Comparison of ENCODE assay signal across 10 cellular contexts in genomic region chr12:11513288-11513687, GRCh38.
DNase-seq lines count a peak whose midpoint lies in the region; TF ChIP-seq lines count a peak whose summit lies in the region.
"Had no signal": no experiment of that assay in that cellular context is flagged by ENCODE, and none has a peak within 500 bp of the region (broad histone marks: within the 10 kb centered on the region; RNA-seq: fewer than 3 reads in every experiment).

No MANE protein-coding gene starts in this region.

- H3K36me3 ChIP-seq in GM23248 (ENCODE audit: low read depth) (no peaks in the 10 kb centered on the region), osteoblast (ENCODE audit: insufficient read depth, low read length) (no peaks in the 10 kb centered on the region)

- H3K27me3 ChIP-seq in GM23248 (replicated peaks; ENCODE audit: insufficient read depth) (peaks cover 10% of the 10 kb centered on the region), osteoblast (ENCODE audit: insufficient read depth, low read length) (no peaks in the 10 kb centered on the region)

- H3K27ac ChIP-seq in GM23248 (no peak overlapping the region), osteoblast (ENCODE audit: low read depth, low read length) (no peak overlapping the region)

- no peak overlapping the region for H3K9ac ChIP-seq in GM23248

- H4K20me1 ChIP-seq in GM23248 (ENCODE audit: insufficient read depth) (no peaks in the 10 kb centered on the region), osteoblast (ENCODE audit: insufficient read depth, low read length) (peaks cover 4% of the 10 kb centered on the region)

- H2AFZ ChIP-seq in GM23248 (no peak overlapping the region), osteoblast (ENCODE audit: low read length) (no peak overlapping the region)

- peak; percentile 1 for TF ChIP-seq CTCF in astrocyte of the spinal cord (IDR thresholded peaks at IDR 0.05; ENCODE audit: low read depth, low read length)
- TF ChIP-seq CTCF in osteoblast (IDR thresholded peaks at IDR 0.05; ENCODE audit: extremely low read depth, low read depth, low read length), result peak; percentile 24

- H3K4me3 ChIP-seq in GM23248 (no peak overlapping the region), astrocyte of the spinal cord (ENCODE audit: low read depth, low read length) (no peak overlapping the region), osteoblast (ENCODE audit: insufficient read depth, low read length) (no peak overlapping the region)

- H3F3A ChIP-seq in GM23248 (ENCODE audit: insufficient read depth), result no peaks in the 10 kb centered on the region

- DNase-seq in GM23248, result peak; percentile 35
- DNase-seq in NAMALWA (ENCODE audit: low spot score), result peak; percentile 79
- no peak for DNase-seq in astrocyte of the spinal cord (ENCODE audit: low read depth, low spot score)
- DNase-seq in osteoblast (ENCODE audit: insufficient read length, low spot score, missing footprints), result no peak
- DNase-seq in nucleus accumbens (lab: John Stamatoyannopoulos, UW), result no peak
- DNase-seq in DMS114 treated with DMSO at 0.1 percent for 48 hours (lab: John Stamatoyannopoulos, UW; ENCODE audit: unreplicated experiment), result no peak
- no peak for DNase-seq in GM03348 (ENCODE audit: low spot score)
- DNase-seq: cortex of kidney; DMS79 treated with DMSO at 0.1 percent for 48 hours; stimulated activated CD4-positive, alpha-beta T cell treated with anti-CD3 and anti-CD28 coated beads, Interleukin-4, amount 100 ng/mL, for 1 hour had no signal

- peaks cover 9% of the 10 kb centered on the region for H3K4me1 ChIP-seq in GM23248 (ENCODE audit: insufficient read depth)
- peaks cover 6% of the 10 kb centered on the region for H3K4me1 ChIP-seq in osteoblast (ENCODE audit: insufficient read depth, low read length)

- no peak overlapping the region for H3K4me2 ChIP-seq in GM23248 (ENCODE audit: unreplicated experiment)
- H3K4me2 ChIP-seq in osteoblast (ENCODE audit: insufficient read depth, low read length), result no peak overlapping the region

- H3K9me3 ChIP-seq in GM23248 (ENCODE audit: low read depth) (no peaks in the 10 kb centered on the region), osteoblast (ENCODE audit: low read depth, low read length) (no peaks in the 10 kb centered on the region)

- in situ Hi-C loops in GM23248 (cut with MboI) (no loop called here), astrocyte of the spinal cord (cut with HindIII; ENCODE audit: low sequenced_read_pairs) (no loop called here)

- H3K9me2 ChIP-seq in GM23248 (ENCODE audit: insufficient read depth), result no peaks in the 10 kb centered on the region

- H3K79me2 ChIP-seq in GM23248 (ENCODE audit: insufficient read depth) (no peaks in the 10 kb centered on the region), osteoblast (ENCODE audit: insufficient read depth, low read length) (no peaks in the 10 kb centered on the region)

- 53% methylated on average over 4 of the region's 4 CpGs for WGBS in GM23248 (ENCODE audit: low coverage in 1 of 2, low lambda C conversion rate in 2 of 2, missing lambda C conversion rate in 2 of 2), 2 experiments

Comparison
In these comparisons a context has a peak if more than half of its experiments do, and no peak if none do; other contexts are left out.
1. DNase-seq: peak in GM23248 (single experiment) and NAMALWA (single experiment); none in astrocyte of the spinal cord (single experiment), osteoblast (single experiment), nucleus accumbens (0 of 56), DMS114 treated with DMSO at 0.1 percent for 48 hours (single experiment) and GM03348 (single experiment).